Comparison of ENCODE assay signal across 8 cellular contexts in the genomic region with DNA sequence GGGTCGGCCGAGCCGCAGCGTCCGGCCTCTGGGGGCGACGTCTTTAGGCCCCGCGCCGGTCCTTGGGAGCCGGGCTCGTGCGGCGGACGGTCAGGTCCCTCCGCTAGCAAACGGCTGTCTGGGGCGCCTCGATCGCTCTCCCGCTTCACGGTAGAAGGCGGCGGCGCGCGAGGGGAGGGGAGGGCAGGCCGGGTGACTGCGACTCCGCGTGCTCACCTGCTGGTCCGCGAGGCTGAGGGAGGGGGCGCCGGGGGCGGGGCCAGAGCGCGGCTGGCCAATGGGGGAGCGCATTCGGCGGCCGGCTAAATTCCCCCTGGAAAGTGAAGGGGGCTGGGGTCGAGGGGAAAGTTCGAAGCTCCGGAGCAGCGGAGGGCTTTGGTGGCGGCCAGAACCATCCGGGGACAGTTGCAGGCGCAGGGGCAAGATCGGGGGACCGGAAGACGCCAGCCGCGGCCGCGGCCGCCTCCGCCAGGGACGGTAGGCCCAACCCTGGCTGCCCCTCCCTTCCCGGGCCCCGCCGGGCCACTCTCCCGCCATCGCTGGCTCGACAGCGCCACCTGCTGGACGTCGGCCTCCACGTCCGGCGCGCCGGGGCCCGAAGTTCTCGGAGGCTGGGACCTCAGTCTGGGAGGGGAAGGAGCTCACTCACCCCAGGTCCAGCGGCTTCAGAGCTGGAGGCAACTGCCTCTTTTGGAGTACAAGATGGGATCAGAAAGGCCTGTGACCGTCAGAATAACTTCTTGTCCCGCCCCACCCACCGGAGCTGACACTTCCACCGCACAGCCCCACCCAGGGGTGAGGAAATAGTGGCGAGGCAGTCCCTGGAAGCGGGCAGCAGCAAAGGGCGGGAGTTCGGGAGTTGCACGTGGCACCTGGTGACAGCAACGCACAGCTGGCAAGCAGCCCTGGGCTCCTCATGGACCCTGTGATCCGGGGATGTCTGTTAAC. TPM values are rescaled to one million over a fixed set of nuclear protein-coding genes. Genes with fewer than 3 reads are reported as not detected.
DNase-seq lines count a peak whose midpoint lies in the region; ATAC-seq, FAIRE-seq and TF ChIP-seq lines count a peak whose summit lies in the region.

No MANE protein-coding gene starts in this region.

- H3K27me3 ChIP-seq in astrocyte (ENCODE audit: insufficient read depth, low read length) = no peaks in the 10 kb centered on the region
- no peaks in the 10 kb centered on the region for H3K27me3 ChIP-seq in hepatocyte
- H3K27me3 ChIP-seq in aorta (ENCODE audit: control insufficient read depth in 1 of 2, insufficient read depth in 2 of 2, low read length in 1 of 2) = no peaks in the 10 kb centered on the region

- H3K79me2 ChIP-seq in astrocyte (ENCODE audit: insufficient read depth, low read length) = no peaks in the 10 kb centered on the region
- H3K79me2 ChIP-seq in hepatocyte = no peaks in the 10 kb centered on the region

- H3K4me3 Mint-ChIP-seq in T-helper 2 cell treated with Interferon-gamma antibody and Interleukin-4, amounts not matched to agents 5 μg/mL and 100 μg/mL, for 36 hours = peak overlapping the region; percentile 77
- peak overlapping the region; percentile 76 for H3K4me3 Mint-ChIP-seq in astrocyte (ENCODE audit: unreplicated experiment)

- peak overlapping the region; percentile 66 for H2AFZ ChIP-seq in astrocyte (ENCODE audit: low read depth, low read length)
- peak overlapping the region; percentile 53 for H2AFZ ChIP-seq in hepatocyte

- H3K36me3 ChIP-seq in astrocyte (ENCODE audit: insufficient read depth, low read length) (no peaks in the 10 kb centered on the region), hepatocyte (replicated peaks; ENCODE audit: insufficient read depth, low read depth) (no peaks in the 10 kb centered on the region), aorta (ENCODE audit: control insufficient read depth in 1 of 2, insufficient read depth in 2 of 2, low read length in 1 of 2) (no peaks in the 10 kb centered on the region)

- H3K9ac ChIP-seq in astrocyte (ENCODE audit: low read length) = peak overlapping the region; percentile 60

- H3K27me3 Mint-ChIP-seq in T-helper 2 cell treated with Interferon-gamma antibody and Interleukin-4, amounts not matched to agents 5 μg/mL and 100 μg/mL, for 36 hours (ENCODE audit: low read depth) = no peaks in the 10 kb centered on the region
- no peaks in the 10 kb centered on the region for H3K27me3 Mint-ChIP-seq in astrocyte (ENCODE audit: low read depth, unreplicated experiment)

- H3K9me3 Mint-ChIP-seq in T-helper 2 cell treated with Interferon-gamma antibody and Interleukin-4, amounts not matched to agents 5 μg/mL and 100 μg/mL, for 36 hours = no peaks in the 10 kb centered on the region
- H3K9me3 Mint-ChIP-seq in astrocyte (ENCODE audit: unreplicated experiment) = no peaks in the 10 kb centered on the region

- intact Hi-C loops in aorta (cut with DNase I) = loop anchor here in 1 of 2 donors (2.0 kb wide), 2 partner anchors 130 to 454 kb away; no protein-coding TSS in a partner anchor

- 37% methylated on average over 50 of the region's 87 CpGs for WGBS in hepatocyte (ENCODE audit: low lambda C conversion rate, missing lambda C conversion rate)
- 0 to 29% methylated on average over 84 to 87 of the region's 87 CpGs for WGBS in aorta, 2 donors

- FAIRE-seq in GM12891 (lab: Jason Lieb, UNC) (peak; percentile 93), astrocyte (lab: Jason Lieb, UNC) (no peak)

- H4K20me1 ChIP-seq in astrocyte (ENCODE audit: insufficient read depth, low read length) (no peaks in the 10 kb centered on the region), hepatocyte (ENCODE audit: insufficient read depth, poor library complexity, severe bottlenecking) (no peaks in the 10 kb centered on the region)

- peak overlapping the region; percentile 75 for H3K27ac Mint-ChIP-seq in T-helper 2 cell treated with Interferon-gamma antibody and Interleukin-4, amounts not matched to agents 5 μg/mL and 100 μg/mL, for 36 hours
- H3K27ac Mint-ChIP-seq in astrocyte (ENCODE audit: unreplicated experiment) = no peak overlapping the region

- H3K4me1 ChIP-seq in astrocyte (ENCODE audit: insufficient read depth, low read length) (no peaks in the 10 kb centered on the region), hepatocyte (ENCODE audit: insufficient read depth) (peaks cover 4% of the 10 kb centered on the region), aorta (ENCODE audit: control insufficient read depth in 1 of 2, insufficient read depth in 2 of 2, low read length in 2 of 2) (no peaks in the 10 kb centered on the region)

- ATAC-seq in HG02678 (IDR thresholded peaks at IDR 0.05; ENCODE audit: unreplicated experiment) = peak; percentile 91
- ATAC-seq in aorta (ENCODE audit: low FRiP score) = peak; percentile 93

- DNase-seq in GM12891 (ENCODE audit: insufficient read length, low spot score) = peak; percentile 88
- DNase-seq in NCI-H1092 treated with DMSO at 0.1 percent for 48 hours (lab: John Stamatoyannopoulos, UW) = peak; percentile 76
- DNase-seq in T-helper 2 cell treated with Interferon-gamma antibody and Interleukin-4, amounts not matched to agents 5 μg/mL and 100 μg/mL, for 36 hours (ENCODE audit: low spot score) = peak; percentile 77
- peak; percentile 11 for DNase-seq in astrocyte (ENCODE audit: low read depth)
- peak; percentile 81 for DNase-seq in hepatocyte (ENCODE audit: low spot score)
- DNase-seq in retina = peak; percentile 88
- peak; percentile 85 to 95 for DNase-seq in aorta

- H3K27ac ChIP-seq in astrocyte (ENCODE audit: low read depth, low read length) (no peak overlapping the region), hepatocyte (peak overlapping the region; percentile 70), aorta (ENCODE audit: low read depth in 1 of 2, low read length in 2 of 2) (no peak overlapping the region)

- H3K4me3 ChIP-seq in astrocyte (ENCODE audit: insufficient read depth, low read depth, low read length) = peak overlapping the region; percentile 42
- H3K4me3 ChIP-seq in hepatocyte = peak overlapping the region; percentile 26
- H3K4me3 ChIP-seq in aorta (ENCODE audit: low read length in 2 of 2) = peak overlapping the region in 1 of 2 donors; percentile 1

- H3K9me2 ChIP-seq in hepatocyte (replicated peaks; ENCODE audit: insufficient read depth) = no peaks in the 10 kb centered on the region

- H3K4me2 ChIP-seq in astrocyte (ENCODE audit: low read length) (peak overlapping the region; percentile 83), hepatocyte (peak overlapping the region; percentile 89)

- H3K9me3 ChIP-seq in astrocyte (ENCODE audit: insufficient read depth, low read depth, low read length) (no peaks in the 10 kb centered on the region), hepatocyte (ENCODE audit: low read depth) (no peaks in the 10 kb centered on the region), aorta (ENCODE audit: control insufficient read depth, low read length) (no peaks in the 10 kb centered on the region)

- H3K4me1 Mint-ChIP-seq in T-helper 2 cell treated with Interferon-gamma antibody and Interleukin-4, amounts not matched to agents 5 μg/mL and 100 μg/mL, for 36 hours (ENCODE audit: low read depth) = peaks cover 1% of the 10 kb centered on the region
- peaks cover 5% of the 10 kb centered on the region for H3K4me1 Mint-ChIP-seq in astrocyte (ENCODE audit: low read depth, unreplicated experiment)

- TF ChIP-seq CTCF in astrocyte (IDR thresholded peaks at IDR 0.05; ENCODE audit: insufficient read depth, low read depth, low read length) (peak; percentile 28), hepatocyte (IDR thresholded peaks at IDR 0.05; ENCODE audit: poor library complexity) (peak; percentile 70)

- peaks cover 15% of the 10 kb centered on the region for H3K36me3 Mint-ChIP-seq in T-helper 2 cell treated with Interferon-gamma antibody and Interleukin-4, amounts not matched to agents 5 μg/mL and 100 μg/mL, for 36 hours (ENCODE audit: low read depth)
- peaks cover 9% of the 10 kb centered on the region for H3K36me3 Mint-ChIP-seq in astrocyte (ENCODE audit: low read depth, unreplicated experiment)

- TF ChIP-seq POLR2A in GM12891 (IDR thresholded peaks at IDR 0.05; ENCODE audit: low read depth, low read length) = no peak

TF ChIP-seq in GM12891, 5 proteins besides CTCF, POLR2A, EP300 and RAD21:
- TF ChIP-seq POLR2AphosphoS5 (IDR thresholded peaks at IDR 0.05; ENCODE audit: low read depth, low read length) = no peak
- no peak for TF ChIP-seq POU2F2 (IDR thresholded peaks at IDR 0.05; ENCODE audit: low read depth, low read length)
- TF ChIP-seq SPI1 (IDR thresholded peaks at IDR 0.05; ENCODE audit: low read depth, low read length) = no peak
- TF ChIP-seq TAF1 (IDR thresholded peaks at IDR 0.05; ENCODE audit: low read depth, low read length) = no peak
- TF ChIP-seq PAX5 (IDR thresholded peaks at IDR 0.05; ENCODE audit: insufficient read depth, low read length, severe bottlenecking) = no peak
TF ChIP-seq in GM12891: peak in this region for 0.

RNA-seq across cellular contexts. Expression of a gene that starts 49.9 kb away (rescaled TPM):
- 17.1 TPM for polyA plus RNA-seq in GM12891 (2012; ENCODE audit: low read depth, missing spikeins)
- total RNA-seq in astrocyte = 30.5 and 31.2 TPM in 2 replicates
- total RNA-seq in hepatocyte = 19.9 and 21.1 TPM in 2 replicates
- 13.6 and 18.9 TPM in 2 replicates for polyA plus RNA-seq in hepatocyte
- total RNA-seq in aorta = 10 to 100 TPM; 14.5 to 20.8 TPM
- polyA plus RNA-seq in aorta = 1 to 10 TPM; 3.6 to 4.5 TPM

Comparison
In these comparisons a context has a peak if more than half of its experiments do, and no peak if none do; other contexts are left out.
1. DNase-seq: peak in every context shown above with its lines; median percentile 90 in aorta; 88 in GM12891; 88 in retina; 81 in hepatocyte; 77 in T-helper 2 cell treated with Interferon-gamma antibody and Interleukin-4, amounts not matched to agents 5 μg/mL and 100 μg/mL, for 36 hours; 76 in NCI-H1092 treated with DMSO at 0.1 percent for 48 hours; 11 in astrocyte.